ENCODE assay signal across 8 cellular contexts in the genomic region with DNA sequence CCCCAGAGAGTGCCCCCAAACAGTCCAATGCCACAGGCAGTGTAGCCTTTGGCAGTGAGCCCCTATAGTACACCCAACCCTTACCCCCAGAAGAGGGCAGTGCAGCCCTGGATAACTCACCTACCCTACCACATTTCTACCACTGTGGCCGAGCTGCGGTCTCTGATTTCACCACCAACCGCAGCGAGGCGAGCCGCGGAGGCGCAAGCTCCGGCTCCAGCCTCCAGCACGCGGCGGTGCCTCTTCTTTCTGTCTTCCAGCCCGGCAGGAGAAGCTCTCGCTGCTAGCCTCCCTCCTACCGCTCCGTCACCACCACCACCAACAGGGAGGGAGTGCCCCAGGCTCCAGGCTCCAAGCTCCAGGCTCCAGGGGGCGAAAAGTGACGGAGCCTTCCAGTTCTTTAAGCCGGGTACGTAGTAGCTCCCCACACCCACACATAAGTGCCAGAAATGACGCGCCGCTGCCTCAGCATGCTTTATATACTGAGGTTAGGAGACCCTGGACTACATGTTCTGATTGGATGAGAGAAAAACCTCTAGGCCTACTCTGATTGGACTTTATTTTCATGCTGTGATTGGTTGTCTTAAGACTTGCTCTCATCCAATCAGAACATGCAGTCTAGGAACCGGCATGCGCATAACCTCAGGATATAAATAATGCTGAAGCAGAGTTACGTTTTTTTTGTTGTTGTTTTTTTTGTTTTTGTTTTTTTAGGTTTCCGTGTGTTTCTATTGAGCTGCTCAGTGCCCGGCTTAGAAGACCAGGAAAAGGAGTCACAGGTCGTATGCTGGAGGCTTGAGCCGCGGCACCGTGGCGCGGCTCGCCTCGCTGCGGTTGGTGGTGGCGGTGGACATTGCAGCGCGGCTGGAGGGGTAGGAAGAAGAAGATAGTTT. TPM values are rescaled to one million over a fixed set of nuclear protein-coding genes. Genes with fewer than 3 reads are reported as not detected.
DNase-seq lines count a peak whose midpoint lies in the region; ATAC-seq and TF ChIP-seq lines count a peak whose summit lies in the region.

Gene PCAT7, plus strand, starts transcription at position 645 of the 893 bp plus-strand sequence.

- H3K9me3 ChIP-seq in MM.1S (replicated peaks; ENCODE audit: insufficient read depth, low read length) (no peaks in the 10 kb centered on the region), PC-9 (ENCODE audit: insufficient read depth, low read depth) (0 out of 2 replicates have a peak, but pooled peaks cover 3% of the 10 kb centered on the region), liver (ENCODE audit: control insufficient read depth in 4 of 4, low read length in 3 of 4) (no peaks in the 10 kb centered on the region), testis (no peaks in the 10 kb centered on the region)

- H3K4me1 ChIP-seq in MM.1S (ENCODE audit: low read length) (no peaks in the 10 kb centered on the region), PC-9 (replicated peaks; ENCODE audit: insufficient read depth) (peaks cover 5% of the 10 kb centered on the region), liver (ENCODE audit: control insufficient read depth in 4 of 4, insufficient read depth in 4 of 4, low read length in 3 of 4) (peaks cover 3 to 15% (median 10%) of the 10 kb centered on the region in 4 donors), testis (no peaks in the 10 kb centered on the region)

- TF ChIP-seq CTCF in MM.1S (IDR thresholded peaks at IDR 0.05; ENCODE audit: low read length) (peak; percentile 73), PC-9 (conservative IDR thresholded peaks at IDR 0.05) (peak; percentile 82), liver (IDR thresholded peaks at IDR 0.05; ENCODE audit: low read depth, low read length, missing input control) (peak; percentile 81), testis (IDR thresholded peaks at IDR 0.05) (peak in 1 of 3 experiments; percentile 26)

- peak; percentile 88 to 89 for TF ChIP-seq RAD21 in liver (IDR thresholded peaks at IDR 0.05)

- in situ Hi-C loops in T47D (cut with HindIII; ENCODE audit: low pct_unique_long_range_greater_than_20kb, low sequenced_read_pairs) = no loop called here

- H3K9me2 ChIP-seq in MM.1S (replicated peaks; ENCODE audit: insufficient read depth, low read length) (no peaks in the 10 kb centered on the region), PC-9 (ENCODE audit: insufficient read depth) (no peaks in the 10 kb centered on the region)

- no peaks in the 10 kb centered on the region for H3K36me3 ChIP-seq in MM.1S (replicated peaks; ENCODE audit: insufficient read depth, low read length)
- H3K36me3 ChIP-seq in PC-9 (ENCODE audit: low read depth) = peaks cover 11% of the 10 kb centered on the region; the same call in 1 of the 2 replicates
- H3K36me3 ChIP-seq in liver (ENCODE audit: control insufficient read depth in 4 of 4, insufficient read depth in 3 of 4, low read depth in 1 of 4, low read length in 3 of 4) = peaks cover 0 to 7% (median 3%) of the 10 kb centered on the region in 4 donors
- no peaks in the 10 kb centered on the region for H3K36me3 ChIP-seq in testis (ENCODE audit: low read depth, missing control alignments)

- no peaks in the 10 kb centered on the region for H4K20me1 ChIP-seq in MM.1S (ENCODE audit: insufficient read depth, low read length)
- H4K20me1 ChIP-seq in PC-9 (ENCODE audit: insufficient read depth) = peaks cover 4% of the 10 kb centered on the region; the same call in 1 of the 2 replicates

- POLR2A ChIA-PET in PC-9 (lab: Charles Lee; ENCODE audit: unreplicated experiment) = interaction anchor here (0.6 to 0.7 kb wide), 5 partner anchors 115 to 893 kb away, joined by 4 to 17 read pairs (median 5); no protein-coding TSS in a partner anchor

- H2AFZ ChIP-seq in MM.1S (ENCODE audit: low read length) (peak within 1 kb of the TSS; percentile 43), PC-9 (peak within 1 kb of the TSS; percentile 97)

- H3K4me2 ChIP-seq in MM.1S (ENCODE audit: low read depth, low read length) = peak within 1 kb of the TSS; percentile 70
- peak within 1 kb of the TSS; percentile 87 for H3K4me2 ChIP-seq in PC-9

- H3K27me3 ChIP-seq in MM.1S (replicated peaks; ENCODE audit: insufficient read depth, low read length) = peaks cover 12% of the 10 kb centered on the region; the same call in 1 of the 2 replicates
- no peaks in the 10 kb centered on the region for H3K27me3 ChIP-seq in PC-9 (ENCODE audit: insufficient read depth, low read depth)
- H3K27me3 ChIP-seq in liver (ENCODE audit: control insufficient read depth in 4 of 4, insufficient read depth in 4 of 4, low read length in 3 of 4) = no peaks in the 10 kb centered on the region
- H3K27me3 ChIP-seq in testis = no peaks in the 10 kb centered on the region

- peak within 1 kb of the TSS; percentile 38 for H3K4me3 ChIP-seq in MM.1S (ENCODE audit: low read length)
- H3K4me3 ChIP-seq in PC-9 = peak within 1 kb of the TSS; percentile 67
- H3K4me3 ChIP-seq in liver (ENCODE audit: low read depth in 1 of 3, low read length in 3 of 3) = peak within 1 kb of the TSS; percentile 60 to 85 (median 78)
- H3K4me3 ChIP-seq in testis = peak within 1 kb of the TSS; percentile 38 to 49

- H3K9ac ChIP-seq in MM.1S (ENCODE audit: low read length) (no peak within 1 kb of the TSS), liver (ENCODE audit: low read depth in 1 of 2, low read length in 2 of 2) (peak within 1 kb of the TSS; percentile 51 to 81)

- TSS peak; percentile 34 for BruUV-seq in PC-9 (replicated peaks; lab: Mats Ljungman, UMichigan)

- H3K79me2 ChIP-seq in MM.1S (ENCODE audit: low read length) (no peaks in the 10 kb centered on the region), PC-9 (ENCODE audit: low read depth) (peaks cover 42% of the 10 kb centered on the region)

- intact Hi-C loops in PC-9 (cut with micrococcal nuclease; ENCODE audit: unreplicated experiment) = loop anchor here (1.0 to 5.0 kb wide), 11 partner anchors 49 to 1663 kb away; no protein-coding TSS in a partner anchor
- intact Hi-C loops in testis (cut with DNase I; ENCODE audit: low total_unique reads) = no loop called here

- 51% methylated on average over 40 of the region's 40 CpGs for WGBS in liver
- WGBS in testis, 2 donors = 62 to 67% methylated on average over 36 to 40 of the region's 40 CpGs

- no peaks in the 10 kb centered on the region for H3F3A ChIP-seq in MM.1S (ENCODE audit: insufficient read depth, low read length)
- 0 out of 2 replicates have a peak, but pooled peaks cover 7% of the 10 kb centered on the region for H3F3A ChIP-seq in PC-9 (ENCODE audit: insufficient read depth, low read depth)

- H3K27ac ChIP-seq in MM.1S (ENCODE audit: low read length) = no peak within 1 kb of the TSS
- H3K27ac ChIP-seq in PC-9 = peak within 1 kb of the TSS; percentile 82
- peak within 1 kb of the TSS; percentile 92 to 93 for H3K27ac ChIP-seq in liver (ENCODE audit: low read depth in 1 of 2, low read length in 2 of 2)
- no peak within 1 kb of the TSS for H3K27ac ChIP-seq in testis

- CTCF ChIA-PET in PC-9 (lab: Charles Lee) = interaction anchor here (0.5 to 1.5 kb wide), 12 partner anchors 49 to 1763 kb away, joined by 3 to 12 read pairs (median 5); no protein-coding TSS in a partner anchor

- TF ChIP-seq POLR2A in testis (IDR thresholded peaks at IDR 0.05) = no peak

- ATAC-seq in GM21390 (IDR thresholded peaks at IDR 0.05; ENCODE audit: unreplicated experiment) = no peak

- DNase-seq in GF-D8 (lab: John Stamatoyannopoulos, UW) = peak; percentile 71
- peak; percentile 87 for DNase-seq in MM.1S
- peak; percentile 78 to 87 for DNase-seq in PC-9
- peak; percentile 34 to 88 for DNase-seq in T47D (ENCODE audit: low read depth in 1 of 2, low spot score in 1 of 2)
- peak; percentile 73 for DNase-seq in testis
- no peak for DNase-seq in T1000 (lab: John Stamatoyannopoulos, UW)

TF ChIP-seq in liver, 16 proteins besides CTCF, POLR2A, EP300 and RAD21 (continues in another document):
- TF ChIP-seq YY1 (IDR thresholded peaks at IDR 0.05) (peak; percentile 22), FOXA2 (IDR thresholded peaks at IDR 0.05) (no peak), SP1 (IDR thresholded peaks at IDR 0.05) (peak; percentile 31), FOXA1 (IDR thresholded peaks at IDR 0.05) (no peak), GABPA (IDR thresholded peaks at IDR 0.05 in 1 of 2, conservative IDR thresholded peaks at IDR 0.05 in 1 of 2) (no peak), NR2F2 (IDR thresholded peaks at IDR 0.05) (no peak), HNF4A (conservative IDR thresholded peaks at IDR 0.05) (peak; percentile 13 to 16), HNF4G (IDR thresholded peaks at IDR 0.05) (no peak), JUND (IDR thresholded peaks at IDR 0.05) (no peak), TAF1 (conservative IDR thresholded peaks at IDR 0.05) (peak; percentile 78), EGR1 (IDR thresholded peaks at IDR 0.05; ENCODE audit: low read depth in 2 of 2) (no peak)
- TF ChIP-seq, protein P1, sequence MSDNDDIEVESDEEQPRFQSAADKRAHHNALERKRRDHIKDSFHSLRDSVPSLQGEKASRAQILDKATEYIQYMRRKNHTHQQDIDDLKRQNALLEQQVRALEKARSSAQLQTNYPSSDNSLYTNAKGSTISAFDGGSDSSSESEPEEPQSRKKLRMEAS (IDR thresholded peaks at IDR 0.05) = no peak
- TF ChIP-seq, protein P2, sequence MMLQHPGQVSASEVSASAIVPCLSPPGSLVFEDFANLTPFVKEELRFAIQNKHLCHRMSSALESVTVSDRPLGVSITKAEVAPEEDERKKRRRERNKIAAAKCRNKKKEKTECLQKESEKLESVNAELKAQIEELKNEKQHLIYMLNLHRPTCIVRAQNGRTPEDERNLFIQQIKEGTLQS (IDR thresholded peaks at IDR 0.05) = no peak
- TF ChIP-seq, protein P3, sequence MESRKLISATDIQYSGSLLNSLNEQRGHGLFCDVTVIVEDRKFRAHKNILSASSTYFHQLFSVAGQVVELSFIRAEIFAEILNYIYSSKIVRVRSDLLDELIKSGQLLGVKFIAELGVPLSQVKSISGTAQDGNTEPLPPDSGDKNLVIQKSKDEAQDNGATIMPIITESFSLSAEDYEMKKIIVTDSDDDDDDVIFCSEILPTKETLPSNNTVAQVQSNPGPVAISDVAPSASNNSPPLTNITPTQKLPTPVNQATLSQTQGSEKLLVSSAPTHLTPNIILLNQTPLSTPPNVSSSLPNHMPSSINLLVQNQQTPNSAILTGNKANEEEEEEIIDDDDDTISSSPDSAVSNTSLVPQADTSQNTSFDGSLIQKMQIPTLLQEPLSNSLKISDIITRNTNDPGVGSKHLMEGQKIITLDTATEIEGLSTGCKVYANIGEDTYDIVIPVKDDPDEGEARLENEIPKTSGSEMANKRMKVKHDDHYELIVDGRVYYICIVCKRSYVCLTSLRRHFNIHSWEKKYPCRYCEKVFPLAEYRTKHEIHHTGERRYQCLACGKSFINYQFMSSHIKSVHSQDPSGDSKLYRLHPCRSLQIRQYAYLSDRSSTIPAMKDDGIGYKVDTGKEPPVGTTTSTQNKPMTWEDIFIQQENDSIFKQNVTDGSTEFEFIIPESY (IDR thresholded peaks at IDR 0.05) = no peak

RNA-seq across cellular contexts. Expression of gene PCAT7, which starts in this region (rescaled TPM):
- total RNA-seq in PC-9 (2021) (3.8 and 3.9 TPM in 2 replicates), liver (under 1 TPM; 0.19 to 0.67 TPM), testis (1 to 10 TPM; 4.3 to 5.4 TPM)
- polyA plus RNA-seq in liver (under 1 TPM; 0.71 to 0.95 TPM), testis (ENCODE audit: insufficient read depth, low read depth, low replicate concordance) (9.2 TPM)

Comparison
In these comparisons a context has a peak if more than half of its experiments do, and no peak if none do; other contexts are left out.
1. H3K27ac ChIP-seq: peak in PC-9 (single experiment) and liver (2 of 2); none in MM.1S (single experiment) and testis (0 of 2).
2. Peak in every context shown above with its lines, with median percentiles within 50 percentile points of each other: H3K4me3 ChIP-seq.